Comparison of ENCODE assay signal across 8 cellular contexts in the genomic region with DNA sequence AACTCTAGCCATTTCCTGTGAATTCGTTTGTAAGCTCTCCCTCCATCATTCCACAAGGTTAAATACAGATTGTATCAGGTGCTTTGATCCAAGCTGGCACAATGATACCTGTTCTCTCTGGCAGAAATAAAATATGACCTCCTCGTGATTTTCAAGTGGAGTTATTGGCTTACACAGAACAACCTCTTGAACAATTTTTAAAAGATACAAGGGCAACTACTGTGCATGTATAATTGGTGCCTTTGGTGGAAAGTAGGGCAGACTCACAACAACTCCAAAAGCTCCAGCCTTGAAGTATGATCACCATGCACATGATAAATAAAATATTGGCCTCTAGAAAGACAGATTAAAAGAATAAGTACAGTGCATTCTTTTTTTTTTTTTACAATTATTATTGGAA.
"Had no signal": no experiment of that assay in that cellular context is flagged by ENCODE, and none has a peak within 500 bp of the region (broad histone marks: within the 10 kb centered on the region; RNA-seq: fewer than 3 reads in every experiment).

No MANE protein-coding gene starts in this region.

- ATAC-seq: HCT116, K562 had no signal

- H3K4me3 ChIP-seq: GM23248, HAP-1, K562 had no signal

- H3K9me3 ChIP-seq: HAP-1 had no signal

- H3K27ac ChIP-seq: GM23248 had no signal

- DNase-seq: GM23248, GOT3, H7, IMR-90, KG1 had no signal
